ENCODE assay signal across 16 cellular contexts in the genomic region with DNA sequence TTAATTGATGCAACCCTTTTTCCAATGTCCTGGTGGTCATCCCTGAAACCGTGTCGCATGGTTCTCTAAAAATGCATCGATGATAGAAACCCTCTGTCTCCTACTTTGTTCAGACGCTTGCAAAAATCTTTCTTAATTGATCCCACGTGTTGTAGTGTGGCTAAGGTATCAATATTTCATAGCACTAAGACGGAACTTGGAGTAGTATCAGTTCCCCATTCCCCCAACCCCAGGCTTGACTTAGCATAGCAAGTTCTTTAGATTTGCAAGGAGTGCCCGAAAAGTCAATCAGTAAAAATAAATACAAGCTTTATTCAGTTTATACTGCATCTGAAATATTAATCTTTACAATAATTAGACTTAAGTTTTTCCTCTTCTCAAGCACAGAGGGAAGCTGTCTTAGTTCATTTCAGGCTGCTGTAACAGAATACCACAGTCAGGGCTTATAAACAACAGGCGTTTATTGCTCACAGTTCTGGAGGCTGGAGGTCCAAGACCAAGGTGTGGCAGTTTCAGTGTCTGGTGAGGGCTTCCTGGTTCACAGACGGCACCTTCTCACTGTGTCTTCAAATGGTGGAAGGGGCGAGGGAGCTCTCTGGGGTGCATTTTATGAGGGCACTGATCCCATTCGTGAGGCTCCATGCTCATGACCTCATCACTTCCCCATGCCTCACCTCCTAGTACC.
DNase-seq lines count a peak whose midpoint lies in the region; ATAC-seq and TF ChIP-seq lines count a peak whose summit lies in the region.
"Had no signal": no experiment of that assay in that cellular context is flagged by ENCODE, and none has a peak within 500 bp of the region (broad histone marks: within the 10 kb centered on the region; RNA-seq: fewer than 3 reads in every experiment).

No MANE protein-coding gene starts in this region.

- intact Hi-C loops in stomach (cut with DNase I; ENCODE audit: low total_unique reads): no loop called here

- H3K9me3 ChIP-seq in adipocyte (ENCODE audit: control insufficient read depth, low read length) (no peaks in the 10 kb centered on the region), stomach (no peaks in the 10 kb centered on the region)

- peak overlapping the region; percentile 39 for H3K9ac ChIP-seq in adipocyte (ENCODE audit: low read length)
- H3K9ac ChIP-seq: BLaER1 treated with 17β-estradiol and CSF1 and Interleukin-3, amounts not matched to agents 10 nM and 100 nM had no signal

- H3K27me3 Mint-ChIP-seq in nephron (ENCODE audit: low read depth): peaks cover 15% of the 10 kb centered on the region
- H3K27me3 Mint-ChIP-seq in stimulated activated naive CD8-positive, alpha-beta T cell treated with anti-CD3 and anti-CD28 coated beads, Interleukin-15, amount 100 ng/mL, for 72 hours: no peaks in the 10 kb centered on the region
- H3K27me3 Mint-ChIP-seq: naive B cell had no signal

- H3K36me3 ChIP-seq in adipocyte (ENCODE audit: control insufficient read depth, insufficient read depth, low read length, severe bottlenecking) (no peaks in the 10 kb centered on the region), stomach (no peaks in the 10 kb centered on the region)
- H3K36me3 ChIP-seq: BLaER1 treated with 17β-estradiol and CSF1 and Interleukin-3, amounts not matched to agents 10 nM and 100 nM had no signal

- ATAC-seq in stimulated activated naive CD8-positive, alpha-beta T cell treated with anti-CD3 and anti-CD28 coated beads, Interleukin-15, amount 100 ng/mL, for 72 hours: no peak
- ATAC-seq: activated CD8-positive, alpha-beta T cell treated with anti-CD3 and anti-CD28 coated beads, Interleukin-2, amount 10 ng/mL, durations not matched to agents 7 days and 5 days; left cardiac atrium had no signal

- H3K27ac Mint-ChIP-seq in nephron: peak overlapping the region; percentile 86 to 94 (median 87)
- H3K27ac Mint-ChIP-seq in stimulated activated naive CD8-positive, alpha-beta T cell treated with anti-CD3 and anti-CD28 coated beads, Interleukin-15, amount 100 ng/mL, for 72 hours: no peak overlapping the region
- H3K27ac Mint-ChIP-seq: activated CD8-positive, alpha-beta T cell treated with anti-CD3 and anti-CD28 coated beads, Interleukin-2, amount 10 ng/mL, durations not matched to agents 7 days and 5 days; naive B cell; stimulated activated naive CD8-positive, alpha-beta T cell treated with anti-CD3 and anti-CD28 coated beads, Interleukin-15, Interleukin-2, amounts not matched to agents 100 ng/mL and 50 ng/mL, for 24 hours had no signal

- no peaks in the 10 kb centered on the region for H3K36me3 Mint-ChIP-seq in nephron (ENCODE audit: low read depth)
- H3K36me3 Mint-ChIP-seq: naive B cell had no signal

- no peak for TF ChIP-seq EP300 in stomach (IDR thresholded peaks at IDR 0.05)

- in situ Hi-C loops in Caki2 (cut with HindIII; ENCODE audit: low pct_unique_long_range_greater_than_20kb, low sequenced_read_pairs): no loop called here

- H3K4me3 Mint-ChIP-seq in nephron: peak overlapping the region; percentile 20 to 55 (median 37)
- no peak overlapping the region for H3K4me3 Mint-ChIP-seq in stimulated activated naive CD8-positive, alpha-beta T cell treated with anti-CD3 and anti-CD28 coated beads, Interleukin-15, amount 100 ng/mL, for 72 hours
- H3K4me3 Mint-ChIP-seq: activated CD8-positive, alpha-beta T cell treated with anti-CD3 and anti-CD28 coated beads, Interleukin-2, amount 10 ng/mL, durations not matched to agents 7 days and 5 days; naive B cell; stimulated activated naive CD8-positive, alpha-beta T cell treated with anti-CD3 and anti-CD28 coated beads, Interleukin-15, Interleukin-2, amounts not matched to agents 100 ng/mL and 50 ng/mL, for 24 hours had no signal

- H3K27me3 ChIP-seq in adipocyte (replicated peaks; ENCODE audit: control insufficient read depth, insufficient read depth, low read length) (no peaks in the 10 kb centered on the region), stomach (no peaks in the 10 kb centered on the region)
- H3K27me3 ChIP-seq: BLaER1 treated with 17β-estradiol and CSF1 and Interleukin-3, amounts not matched to agents 10 nM and 100 nM had no signal

- peaks cover 13% of the 10 kb centered on the region for H3K4me1 ChIP-seq in adipocyte (ENCODE audit: control insufficient read depth, insufficient read depth, low read length)
- H3K4me1 ChIP-seq in stomach: no peaks in the 10 kb centered on the region

- H3K27ac ChIP-seq in stomach: no peak overlapping the region
- H3K27ac ChIP-seq: BLaER1 treated with 17β-estradiol and CSF1 and Interleukin-3, amounts not matched to agents 10 nM and 100 nM had no signal

- DNase-seq in Caki2 (ENCODE audit: low read depth): peak; percentile 8
- peak; percentile 32 for DNase-seq in M059J (ENCODE audit: low read depth)
- DNase-seq in adipocyte (ENCODE audit: low read depth): peak; percentile 21
- no peak for DNase-seq in stimulated activated naive CD8-positive, alpha-beta T cell treated with anti-CD3 and anti-CD28 coated beads, Interleukin-15, amount 100 ng/mL, for 72 hours
- DNase-seq in activated CD4-positive, alpha-beta T cell treated with anti-CD3 and anti-CD28 coated beads, Interleukin-2, amount 50 U/mL, for 4 hours: no peak
- no peak for DNase-seq in GM03348 (ENCODE audit: low spot score)
- no peak for DNase-seq in stomach
- DNase-seq: activated CD8-positive, alpha-beta T cell treated with anti-CD3 and anti-CD28 coated beads, Interleukin-2, amount 10 ng/mL, durations not matched to agents 7 days and 5 days; activated effector memory CD4-positive, alpha-beta T cell treated with anti-CD3 and anti-CD28 coated beads, Interleukin-2, amount 50 U/mL, for 16 hours; head of caudate nucleus; left cardiac atrium; naive B cell; NCI-H446 treated with DMSO at 0.1 percent for 48 hours had no signal

- H3K4me3 ChIP-seq in adipocyte (ENCODE audit: low read length) (peak overlapping the region; percentile 67), stomach (no peak overlapping the region)
- H3K4me3 ChIP-seq: BLaER1 treated with 17β-estradiol and CSF1 and Interleukin-3, amounts not matched to agents 10 nM and 100 nM had no signal

- peaks cover 30% of the 10 kb centered on the region for H3K4me1 Mint-ChIP-seq in nephron
- H3K4me1 Mint-ChIP-seq in stimulated activated naive CD8-positive, alpha-beta T cell treated with anti-CD3 and anti-CD28 coated beads, Interleukin-15, amount 100 ng/mL, for 72 hours: no peaks in the 10 kb centered on the region
- H3K4me1 Mint-ChIP-seq: naive B cell had no signal

- TF ChIP-seq CTCF in nephron (IDR thresholded peaks at IDR 0.05; ENCODE audit: unreplicated experiment in 3 of 3): no peak
- TF ChIP-seq CTCF in stomach (IDR thresholded peaks at IDR 0.05): no peak

- peaks cover 9% of the 10 kb centered on the region for H3K9me3 Mint-ChIP-seq in nephron
- H3K9me3 Mint-ChIP-seq in stimulated activated naive CD8-positive, alpha-beta T cell treated with anti-CD3 and anti-CD28 coated beads, Interleukin-15, amount 100 ng/mL, for 72 hours: peaks cover 0 to 7% of the 10 kb centered on the region in 2 donors

- TF ChIP-seq POLR2A in stomach (IDR thresholded peaks at IDR 0.05): no peak

- 68 to 79% (median 78%) methylated on average over 11 of the region's 11 CpGs for WGBS in stomach, 5 donors

Comparison
In these comparisons a context has a peak if more than half of its experiments do, and no peak if none do; other contexts are left out.
1. DNase-seq: peak in Caki2 (single experiment), M059J (single experiment) and adipocyte (single experiment); none in stimulated activated naive CD8-positive, alpha-beta T cell treated with anti-CD3 and anti-CD28 coated beads, Interleukin-15, amount 100 ng/mL, for 72 hours (0 of 2), activated CD4-positive, alpha-beta T cell treated with anti-CD3 and anti-CD28 coated beads, Interleukin-2, amount 50 U/mL, for 4 hours (0 of 2), GM03348 (single experiment) and stomach (single experiment).
2. H3K27ac Mint-ChIP-seq: peak in nephron (3 of 3); none in stimulated activated naive CD8-positive, alpha-beta T cell treated with anti-CD3 and anti-CD28 coated beads, Interleukin-15, amount 100 ng/mL, for 72 hours (0 of 2).
3. H3K4me3 Mint-ChIP-seq: peak in nephron (3 of 3); none in stimulated activated naive CD8-positive, alpha-beta T cell treated with anti-CD3 and anti-CD28 coated beads, Interleukin-15, amount 100 ng/mL, for 72 hours (0 of 2).